In genomic region chr19:18440421-18440877, GRCh38 we compare ENCODE assay signal across 9 cellular contexts. TPM values are rescaled to one million over a fixed set of nuclear protein-coding genes. Genes with fewer than 3 reads are reported as not detected.
DNase-seq lines count a peak whose midpoint lies in the region; ATAC-seq, FAIRE-seq and TF ChIP-seq lines count a peak whose summit lies in the region.
"Had no signal": no experiment of that assay in that cellular context is flagged by ENCODE, and none has a peak within 500 bp of the region (broad histone marks: within the 10 kb centered on the region; RNA-seq: fewer than 3 reads in every experiment).

No MANE protein-coding gene starts in this region.

- peaks cover 14% of the 10 kb centered on the region for H3K36me3 Mint-ChIP-seq in activated CD4-positive, alpha-beta T cell treated with anti-CD3 and anti-CD28 coated beads for 36 hours (ENCODE audit: low read depth)

- peaks cover 23% of the 10 kb centered on the region for H3K4me1 Mint-ChIP-seq in activated CD4-positive, alpha-beta T cell treated with anti-CD3 and anti-CD28 coated beads for 36 hours

- POLR2A ChIA-PET in activated CD4-positive, alpha-beta T cell treated with anti-CD3 and anti-CD28 coated beads for 36 hours (lab: Charles Lee), result interaction anchor here (0.7 to 1.0 kb wide), 2 partner anchors 30 to 42 kb away, joined by 3 to 4 read pairs; no protein-coding TSS in a partner anchor

- H3K36me3 ChIP-seq in brain microvascular endothelial cell (replicated peaks) (peaks cover 27% of the 10 kb centered on the region), small intestine (ENCODE audit: control insufficient read depth in 2 of 2, insufficient read depth in 2 of 2, low read length in 2 of 2) (peaks cover 5 to 6% of the 10 kb centered on the region in 2 donors)

- CTCF ChIA-PET in activated CD4-positive, alpha-beta T cell treated with anti-CD3 and anti-CD28 coated beads for 36 hours (lab: Charles Lee), result interaction anchor here (0.6 to 1.5 kb wide), 3 partner anchors 11 to 404 kb away, joined by 3 to 4 read pairs (median 4); no protein-coding TSS in a partner anchor

- intact Hi-C loops in activated CD4-positive, alpha-beta T cell treated with anti-CD3 and anti-CD28 coated beads for 36 hours (cut with DNase I, micrococcal nuclease), result no loop called here

- FAIRE-seq in small intestine (lab: Jason Lieb, UNC), result no peak
- FAIRE-seq: G401.6 had no signal

- no peak overlapping the region for H3K27ac Mint-ChIP-seq in activated CD4-positive, alpha-beta T cell treated with anti-CD3 and anti-CD28 coated beads for 36 hours

- no peaks in the 10 kb centered on the region for H3K27me3 Mint-ChIP-seq in activated CD4-positive, alpha-beta T cell treated with anti-CD3 and anti-CD28 coated beads for 36 hours

- no peak overlapping the region for H3K27ac ChIP-seq in brain microvascular endothelial cell
- no peak overlapping the region for H3K27ac ChIP-seq in small intestine (ENCODE audit: low read depth in 1 of 2, low read length in 1 of 2)

- H3K27me3 ChIP-seq in brain microvascular endothelial cell (replicated peaks), result no peaks in the 10 kb centered on the region
- H3K27me3 ChIP-seq in small intestine (ENCODE audit: control insufficient read depth in 2 of 2, insufficient read depth in 2 of 2, low read length in 2 of 2), result no peaks in the 10 kb centered on the region

- TF ChIP-seq CTCF in brain microvascular endothelial cell (IDR thresholded peaks at IDR 0.05; ENCODE audit: low read depth, low read length, missing control alignments) (peak; percentile 49), retinal pigment epithelial cell (conservative IDR thresholded peaks at IDR 0.05; ENCODE audit: low read depth, low read length) (peak; percentile 59)

- WGBS in small intestine, 3 donors, result 18 to 39% (median 37%) methylated on average over 10 of the region's 10 CpGs

- in situ Hi-C loops in brain microvascular endothelial cell (cut with HindIII; ENCODE audit: low pct_ligation_motif_present, low sequenced_read_pairs), result no loop called here

- H3K4me3 ChIP-seq in brain microvascular endothelial cell (ENCODE audit: low read depth, low read length) (no peak overlapping the region), retinal pigment epithelial cell (ENCODE audit: low read length) (no peak overlapping the region), small intestine (ENCODE audit: low read depth in 1 of 2, low read length in 2 of 2) (no peak overlapping the region)

- H3K9me3 Mint-ChIP-seq in activated CD4-positive, alpha-beta T cell treated with anti-CD3 and anti-CD28 coated beads for 36 hours (ENCODE audit: low read depth), result peaks cover 3% of the 10 kb centered on the region

- H3K4me1 ChIP-seq in small intestine (ENCODE audit: control insufficient read depth in 2 of 2, insufficient read depth in 1 of 2, low read depth in 1 of 2, low read length in 1 of 2), result no peaks in the 10 kb centered on the region

- H3K4me3 Mint-ChIP-seq in activated CD4-positive, alpha-beta T cell treated with anti-CD3 and anti-CD28 coated beads for 36 hours, result no peak overlapping the region

- DNase-seq in activated CD4-positive, alpha-beta T cell treated with anti-CD3 and anti-CD28 coated beads for 36 hours, result peak; percentile 73
- no peak for DNase-seq in activated CD4-positive, alpha-beta T cell treated with anti-CD3 and anti-CD28 coated beads, Interleukin-2, amount 50 U/mL, for 4 hours
- peak; percentile 45 for DNase-seq in NCI-H510A (lab: John Stamatoyannopoulos, UW)
- no peak for DNase-seq in brain microvascular endothelial cell
- DNase-seq in retinal pigment epithelial cell (ENCODE audit: low read depth), result no peak
- no peak for DNase-seq in COR-L47 (lab: John Stamatoyannopoulos, UW)
- no peak for DNase-seq in small intestine

- peak; percentile 51 for ATAC-seq in activated CD4-positive, alpha-beta T cell treated with anti-CD3 and anti-CD28 coated beads for 36 hours
- ATAC-seq in GM18520 (IDR thresholded peaks at IDR 0.05; ENCODE audit: unreplicated experiment), result no peak

- no peaks in the 10 kb centered on the region for H3K9me3 ChIP-seq in small intestine (ENCODE audit: control insufficient read depth, low read depth)

RNA-seq across cellular contexts. Expression of gene ISYNA1, which starts 2.5 kb away (rescaled TPM):
- 10 to 100 TPM; 18.8 to 23.3 TPM for total RNA-seq in activated CD4-positive, alpha-beta T cell treated with anti-CD3 and anti-CD28 coated beads for 36 hours
- 10 to 100 TPM in 1 of 3 donors, 1 to 10 TPM in 2; 4.5 to 12.9 (median 5.7) TPM for polyA plus RNA-seq in small intestine

RNA-seq across cellular contexts. Expression of gene SSBP4, which starts 21.3 kb away (rescaled TPM):
- total RNA-seq in activated CD4-positive, alpha-beta T cell treated with anti-CD3 and anti-CD28 coated beads for 36 hours, result 10 to 100 TPM; 71.7 to 79.3 TPM
- polyA plus RNA-seq in small intestine, result 10 to 100 TPM; 15.9 to 51.7 (median 36.7) TPM

RNA-seq across cellular contexts. Expression of gene LRRC25, which starts 43.0 kb away (rescaled TPM):
- total RNA-seq in activated CD4-positive, alpha-beta T cell treated with anti-CD3 and anti-CD28 coated beads for 36 hours, result not detected
- 1 to 10 TPM in 2 of 3 donors, under 1 TPM in 1; 0.89 to 5.1 (median 3.2) TPM for polyA plus RNA-seq in small intestine

RNA-seq across cellular contexts. Expression of gene GDF15, which starts 54.5 kb away (rescaled TPM):
- total RNA-seq in activated CD4-positive, alpha-beta T cell treated with anti-CD3 and anti-CD28 coated beads for 36 hours, result not detected
- 10 to 100 TPM in 2 of 3 donors, 1 to 10 TPM in 1; 4.5 to 27.5 (median 12.7) TPM for polyA plus RNA-seq in small intestine

Comparison
In these comparisons a context has a peak if more than half of its experiments do, and no peak if none do; other contexts are left out.
1. DNase-seq: peak in activated CD4-positive, alpha-beta T cell treated with anti-CD3 and anti-CD28 coated beads for 36 hours (single experiment) and NCI-H510A (single experiment); none in activated CD4-positive, alpha-beta T cell treated with anti-CD3 and anti-CD28 coated beads, Interleukin-2, amount 50 U/mL, for 4 hours (0 of 2), brain microvascular endothelial cell (single experiment), retinal pigment epithelial cell (single experiment), COR-L47 (single experiment) and small intestine (single experiment).